21 cellular contexts compared by ENCODE assay signal in genomic region chr15:68463444-68463843, GRCh38. TPM values are rescaled to one million over a fixed set of nuclear protein-coding genes. Genes with fewer than 3 reads are reported as not detected.
"Had no signal": no experiment of that assay in that cellular context is flagged by ENCODE, and none has a peak within 500 bp of the region (broad histone marks: within the 10 kb centered on the region; RNA-seq: fewer than 3 reads in every experiment).

No MANE protein-coding gene starts in this region.

- ATAC-seq: foreskin keratinocyte, heart right ventricle, left cardiac atrium, left lung, left ventricle myocardium superior, lower lobe of right lung, mucosa of descending colon had no signal

- FAIRE-seq: colon, endothelial cell of umbilical vein, frontal cortex, islet of Langerhans, keratinocyte had no signal

- H3K4me1 ChIP-seq: foreskin keratinocyte, left lung, lower lobe of right lung had no signal

- H3K9me3 ChIP-seq: lower lobe of right lung, mucosa of descending colon had no signal

- DNase-seq: dermis blood vessel endothelial cell; dorsolateral prefrontal cortex; effector CD4-positive, alpha-beta T cell; effector memory CD4-positive, alpha-beta T cell; foreskin keratinocyte; glutamatergic neuron; head of caudate nucleus; heart right ventricle; hippocampal formation; left cardiac atrium; left lung; left ventricle myocardium superior; lower lobe of right lung; mucosa of descending colon; naive B cell had no signal

- H3K4me3 ChIP-seq: coronary artery, dorsolateral prefrontal cortex, heart right ventricle, left lung, lower lobe of right lung, mucosa of descending colon had no signal

- H3K27ac ChIP-seq: coronary artery, dorsolateral prefrontal cortex, foreskin keratinocyte, heart right ventricle, left lung, lower lobe of right lung had no signal

- H3K36me3 ChIP-seq: heart right ventricle, left lung, lower lobe of right lung had no signal

RNA-seq across cellular contexts. Expression of gene ITGA11, which starts 31.5 kb away (rescaled TPM):
- total RNA-seq: foreskin keratinocyte had no signal
- polyA plus RNA-seq: foreskin keratinocyte, keratinocyte had no signal
